8 cellular contexts compared by ENCODE assay signal in genomic region chr11:46826310-46827044, GRCh38.
DNase-seq lines count a peak whose midpoint lies in the region; FAIRE-seq and TF ChIP-seq lines count a peak whose summit lies in the region.

No MANE protein-coding gene starts in this region.

- in situ Hi-C loops in KBM-7 (cut with MboI; ENCODE audit: low pct_unique_long_range_greater_than_20kb, low sequenced_read_pairs): no loop called here

- H3K27ac ChIP-seq in HEK293 (ENCODE audit: extremely low read depth, low read depth, low read length): no peak overlapping the region
- peak overlapping the region; percentile 15 for H3K27ac ChIP-seq in cingulate gyrus (ENCODE audit: low read depth, low read length)
- peak overlapping the region; percentile 62 for H3K27ac ChIP-seq in layer of hippocampus (ENCODE audit: low read depth, low read length)

- peaks cover 20% of the 10 kb centered on the region; the same call in 1 of the 2 replicates for H3K4me1 ChIP-seq in HEK293 (ENCODE audit: control insufficient read depth, insufficient read depth, low read length)

- CTCF ChIA-PET in HEK293 (lab: Yijun Ruan, JAX): interaction anchor here (0.6 to 1.8 kb wide), 8 partner anchors 8 to 443 kb away, joined by 3 to 5 read pairs (median 3); no protein-coding TSS in a partner anchor

- TF ChIP-seq CTCF in HEK293 (tag by site-specific recombination; IDR thresholded peaks at IDR 0.05): no peak

- no peaks in the 10 kb centered on the region for H3K27me3 ChIP-seq in layer of hippocampus (ENCODE audit: control insufficient read depth, insufficient read depth, low read length)

- peak; percentile 20 for DNase-seq in NCI-H128 (lab: John Stamatoyannopoulos, UW; ENCODE audit: unreplicated experiment)
- peak; percentile 79 for DNase-seq in activated CD4-positive, alpha-beta T cell treated with anti-CD3 and anti-CD28 coated beads for 48 hours
- DNase-seq in stimulated activated CD4-positive, alpha-beta T cell treated with anti-CD3 and anti-CD28 coated beads, Interleukin-1b, Interleukin-23, amount 100 ng/mL, for 24 hours (ENCODE audit: low read depth in 4 of 4, low spot score in 1 of 4): peak; percentile 43 to 57 (median 51)
- no peak for DNase-seq in KBM-7

- POLR2A ChIA-PET in HEK293 (lab: Yijun Ruan, JAX): interaction anchor here (0.5 to 2.0 kb wide), 5 partner anchors 13 to 20 kb away, joined by 3 to 9 read pairs (median 7); partner anchors contain the start of gene CKAP5

- H3K4me3 ChIP-seq in HEK293 (ENCODE audit: low read depth, low read length): peak overlapping the region; percentile 59

- peak; percentile 87 for FAIRE-seq in G401.6 (lab: Jason Lieb, UNC)

- H3K36me3 ChIP-seq in HEK293 (ENCODE audit: control insufficient read depth in 2 of 2, insufficient read depth in 1 of 2, low read length in 2 of 2): no peaks in the 10 kb centered on the region; a peak in 1 of 3 replicates

- H3K9me3 ChIP-seq in HEK293 (ENCODE audit: control insufficient read depth, insufficient read depth, low read depth, low read length): no peaks in the 10 kb centered on the region

TF ChIP-seq in HEK293, 187 proteins besides CTCF, POLR2A, EP300 and RAD21 (continues in another document):
- TF ChIP-seq KLF8 (tag by site-specific recombination; IDR thresholded peaks at IDR 0.05): peak; percentile 28; the same call in 1 of the 2 replicates
- 0 out of 2 replicates have a peak, but pooled peaks have one; percentile 16 for TF ChIP-seq ZIC2 (tag by site-specific recombination; IDR thresholded peaks at IDR 0.05)
- no peak for TF ChIP-seq HOXA7 (CRISPR knock-in tag; IDR thresholded peaks at IDR 0.05; ENCODE audit: borderline replicate concordance)
- TF ChIP-seq SP3 (tag by site-specific recombination; IDR thresholded peaks at IDR 0.05): peak; percentile 59
- peak; percentile 78 for TF ChIP-seq KLF9 (tag by site-specific recombination; IDR thresholded peaks at IDR 0.05; ENCODE audit: low read depth)
- no peak for TF ChIP-seq ZNF391 (tag by site-specific recombination; IDR thresholded peaks at IDR 0.05; ENCODE audit: borderline replicate concordance, low read depth)
- TF ChIP-seq ZNF280C (tag by site-specific recombination; IDR thresholded peaks at IDR 0.05): no peak
- TF ChIP-seq SP2 (tag by site-specific recombination; IDR thresholded peaks at IDR 0.05): peak; percentile 86
- TF ChIP-seq ZNF510 (tag by site-specific recombination; IDR thresholded peaks at IDR 0.05; ENCODE audit: insufficient replicate concordance): no peak
- peak; percentile 67 for TF ChIP-seq ZSCAN4 (tag by site-specific recombination; IDR thresholded peaks at IDR 0.05)
- peak; percentile 46 for TF ChIP-seq KLF1 (tag by site-specific recombination; IDR thresholded peaks at IDR 0.05)
- peak; percentile 51; the same call in 1 of the 2 replicates for TF ChIP-seq ZNF335 (tag by site-specific recombination; conservative IDR thresholded peaks at IDR 0.05)
- TF ChIP-seq ZFP69B (tag by site-specific recombination; IDR thresholded peaks at IDR 0.05): peak; percentile 87
- peak; percentile 63 for TF ChIP-seq PATZ1 (tag by site-specific recombination; IDR thresholded peaks at IDR 0.05)
- no peak for TF ChIP-seq ZBTB11 (tag by site-specific recombination; conservative IDR thresholded peaks at IDR 0.05; ENCODE audit: low read depth)
- peak; percentile 90 for TF ChIP-seq ZNF692 (tag by site-specific recombination; IDR thresholded peaks at IDR 0.05)
- peak; percentile 39; the same call in 1 of the 2 replicates for TF ChIP-seq KLF10 (tag by site-specific recombination; IDR thresholded peaks at IDR 0.05)
- TF ChIP-seq KLF16 (tag by site-specific recombination; IDR thresholded peaks at IDR 0.05): 0 out of 2 replicates have a peak, but pooled peaks have one; percentile 59
- peak; percentile 88 for TF ChIP-seq ZBTB20 (tag by site-specific recombination; IDR thresholded peaks at IDR 0.05)
